27 cellular contexts compared by ENCODE assay signal in genomic region chr9:111106202-111106601, GRCh38.
"Had no signal": no experiment of that assay in that cellular context is flagged by ENCODE, and none has a peak within 500 bp of the region (broad histone marks: within the 10 kb centered on the region; RNA-seq: fewer than 3 reads in every experiment).

No MANE protein-coding gene starts in this region.

- H3K27ac ChIP-seq: lower lobe of right lung, neutrophil, parathyroid adenoma, right atrium auricular region, right lobe of liver, suprapubic skin, thoracic aorta, tibial artery, upper lobe of right lung had no signal

- ATAC-seq: left cardiac atrium; left lobe of liver; lower lobe of right lung; naive thymus-derived CD8-positive, alpha-beta T cell; right lobe of liver; upper lobe of right lung had no signal

- H3K79me2 ChIP-seq: parathyroid adenoma had no signal

- H3K4me2 ChIP-seq: smooth muscle cell had no signal

- FAIRE-seq: keratinocyte, urothelium cell line had no signal

- H3K27me3 ChIP-seq: neutrophil, right atrium auricular region, right lobe of liver, suprapubic skin, tibial artery, upper lobe of right lung had no signal

- H3K9me3 Mint-ChIP-seq: naive thymus-derived CD8-positive, alpha-beta T cell; nephron; neural crest cell; stimulated activated naive CD8-positive, alpha-beta T cell treated with anti-CD3 and anti-CD28 coated beads, Interleukin-15, Interleukin-2, amounts not matched to agents 100 ng/mL and 50 ng/mL, for 24 hours had no signal

- H3K4me3 Mint-ChIP-seq: naive thymus-derived CD8-positive, alpha-beta T cell; nephron; neural crest cell; stimulated activated naive CD8-positive, alpha-beta T cell treated with anti-CD3 and anti-CD28 coated beads, Interleukin-15, Interleukin-2, amounts not matched to agents 100 ng/mL and 50 ng/mL, for 24 hours had no signal

- H3K4me3 ChIP-seq: lower lobe of right lung, right atrium auricular region, right lobe of liver, smooth muscle cell, suprapubic skin, thoracic aorta, tibial artery, upper lobe of right lung had no signal

- H3K27me3 Mint-ChIP-seq: stimulated activated naive CD8-positive, alpha-beta T cell treated with anti-CD3 and anti-CD28 coated beads, Interleukin-15, Interleukin-2, amounts not matched to agents 100 ng/mL and 50 ng/mL, for 24 hours had no signal

- H3K9me3 ChIP-seq: lower lobe of right lung, neutrophil, right atrium auricular region, right lobe of liver, suprapubic skin, thoracic aorta, tibial artery, upper lobe of right lung had no signal

- H3K4me1 Mint-ChIP-seq: naive thymus-derived CD8-positive, alpha-beta T cell; nephron; neural crest cell had no signal

- H3K9ac ChIP-seq: parathyroid adenoma had no signal

- H3K27ac Mint-ChIP-seq: naive thymus-derived CD8-positive, alpha-beta T cell; nephron; progenitor cell of endocrine pancreas; stimulated activated naive CD8-positive, alpha-beta T cell treated with anti-CD3 and anti-CD28 coated beads, Interleukin-15, Interleukin-2, amounts not matched to agents 100 ng/mL and 50 ng/mL, for 24 hours had no signal

- DNase-seq: kidney glomerular epithelial cell; left cardiac atrium; lower lobe of right lung; mammary epithelial cell; mesenchymal stem cell; naive thymus-derived CD8-positive, alpha-beta T cell; occipital lobe; right lobe of liver; stimulated activated CD4-positive, alpha-beta T cell treated with anti-CD3 and anti-CD28 coated beads, Interleukin-1b, Interleukin-23, amount 100 ng/mL, for 48 hours; stimulated activated CD4-positive, alpha-beta T cell treated with anti-CD3 and anti-CD28 coated beads, Interleukin-2, amount 100 ng/mL, for 48 hours; stimulated activated naive CD4-positive, alpha-beta T cell; tibial artery; trophoblast cell; upper lobe of right lung had no signal

- H2AFZ ChIP-seq: parathyroid adenoma had no signal

- H3K4me1 ChIP-seq: lower lobe of right lung, parathyroid adenoma, right atrium auricular region, right lobe of liver, suprapubic skin, tibial artery, upper lobe of right lung had no signal

- H3K36me3 ChIP-seq: lower lobe of right lung, neutrophil, right atrium auricular region, right lobe of liver, suprapubic skin, thoracic aorta, tibial artery, upper lobe of right lung had no signal

- H3K36me3 Mint-ChIP-seq: naive thymus-derived CD8-positive, alpha-beta T cell had no signal
